ENCODE assay signal across 1 cellular context in the genomic region with DNA sequence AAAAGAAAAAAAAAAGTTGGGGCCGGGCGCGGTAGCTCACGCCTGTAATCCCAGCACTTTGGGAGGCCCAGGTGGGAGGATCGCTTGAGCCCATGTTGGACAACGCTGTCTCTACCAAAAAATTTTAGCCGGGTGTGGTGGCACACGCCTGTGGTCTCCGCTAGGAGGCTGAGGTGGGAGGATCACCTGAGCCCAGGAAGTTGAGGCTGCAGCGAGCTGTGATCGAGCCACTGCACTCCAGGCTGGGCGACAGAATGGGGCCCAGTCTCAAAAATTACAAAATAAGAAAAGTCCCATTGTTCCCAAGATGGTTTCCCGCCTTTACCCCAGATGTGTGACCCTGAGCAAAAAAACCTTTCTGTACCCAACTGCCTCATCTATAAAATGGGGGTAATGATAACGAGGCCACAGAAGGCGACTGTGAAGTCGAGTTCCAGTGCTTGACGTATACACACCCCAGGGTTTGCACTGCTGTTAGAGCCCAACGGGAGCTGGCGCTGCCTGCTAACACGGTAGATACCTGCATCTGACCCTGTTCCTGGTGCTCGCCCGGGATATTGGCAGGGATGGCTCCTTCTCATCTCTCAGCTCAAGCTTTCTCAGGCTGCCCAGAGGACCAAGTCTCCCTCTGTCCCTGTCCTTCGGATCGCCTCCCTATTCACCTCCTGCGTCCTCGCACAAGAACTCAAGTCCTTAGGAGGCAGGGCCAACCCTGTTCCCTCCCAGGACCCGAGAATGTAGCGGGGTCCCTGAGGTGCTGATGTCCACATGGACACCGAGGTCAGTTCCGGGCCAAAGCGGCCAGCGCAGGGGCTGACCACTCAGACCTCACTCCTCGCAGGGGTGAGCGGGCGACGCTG.
TF ChIP-seq lines count a peak whose summit lies in the region.

No MANE protein-coding gene starts in this region.

TF ChIP-seq in HepG2, 621 proteins besides CTCF, POLR2A, EP300 and RAD21 (continued from another document):
- TF ChIP-seq ATF6 (CRISPR knock-in tag; conservative IDR thresholded peaks at IDR 0.05) (no peak), ZFP36L2 (CRISPR knock-in tag; IDR thresholded peaks at IDR 0.05) (peak; percentile 0; the same call in 1 of the 2 replicates), ZNF652 (CRISPR knock-in tag; IDR thresholded peaks at IDR 0.05; ENCODE audit: borderline replicate concordance, low read depth) (no peak), ZNF296 (CRISPR knock-in tag; conservative IDR thresholded peaks at IDR 0.05) (peak; percentile 100), ZNF564 (CRISPR knock-in tag; IDR thresholded peaks at IDR 0.05) (0 out of 2 replicates have a peak, but pooled peaks have one; percentile 15), FOXJ3 (CRISPR knock-in tag; IDR thresholded peaks at IDR 0.05; ENCODE audit: borderline replicate concordance) (no peak), GATAD1 (CRISPR knock-in tag; IDR thresholded peaks at IDR 0.05) (no peak), ZNF460 (CRISPR knock-in tag; IDR thresholded peaks at IDR 0.05; ENCODE audit: borderline replicate concordance) (peak; percentile 17; the same call in 1 of the 2 replicates), ZFP62 (CRISPR knock-in tag; IDR thresholded peaks at IDR 0.05) (0 out of 2 replicates have a peak, but pooled peaks have one; percentile 5), CENPT (CRISPR knock-in tag; IDR thresholded peaks at IDR 0.05; ENCODE audit: low read depth) (0 out of 2 replicates have a peak, but pooled peaks have one; percentile 8), KLF11 (CRISPR knock-in tag; IDR thresholded peaks at IDR 0.05) (peak; percentile 10; the same call in 1 of the 2 replicates), NR2F6 (IDR thresholded peaks at IDR 0.05) (no peak), NR2F6 (CRISPR knock-in tag; IDR thresholded peaks at IDR 0.05) (peak; percentile 11; the same call in 1 of the 2 replicates), ZFP90 (CRISPR knock-in tag; IDR thresholded peaks at IDR 0.05; ENCODE audit: borderline replicate concordance) (0 out of 2 replicates have a peak, but pooled peaks have one; percentile 12), SSRP1 (CRISPR knock-in tag; IDR thresholded peaks at IDR 0.05) (0 out of 2 replicates have a peak, but pooled peaks have one; percentile 68), KMT2A (CRISPR knock-in tag; IDR thresholded peaks at IDR 0.05) (peak; percentile 13; the same call in 1 of the 2 replicates), SIN3A (IDR thresholded peaks at IDR 0.05; ENCODE audit: borderline replicate concordance, low read depth, low read length) (peak; percentile 75; the same call in 1 of the 2 replicates), KDM4B (CRISPR knock-in tag; IDR thresholded peaks at IDR 0.05) (peak; percentile 55), POLR2G (IDR thresholded peaks at IDR 0.05; ENCODE audit: low read depth, low read length) (peak; percentile 19; the same call in 1 of the 2 replicates), ZNF235 (CRISPR knock-in tag; IDR thresholded peaks at IDR 0.05; ENCODE audit: borderline replicate concordance) (0 out of 2 replicates have a peak, but pooled peaks have one; percentile 37), NFATC3 (CRISPR knock-in tag; IDR thresholded peaks at IDR 0.05) (0 out of 2 replicates have a peak, but pooled peaks have one; percentile 45), ZNF800 (CRISPR knock-in tag; IDR thresholded peaks at IDR 0.05) (peak; percentile 75; the same call in 1 of the 2 replicates), MTF2 (CRISPR knock-in tag; IDR thresholded peaks at IDR 0.05; ENCODE audit: borderline replicate concordance) (0 out of 2 replicates have a peak, but pooled peaks have one; percentile 62), ZNF547 (CRISPR knock-in tag; IDR thresholded peaks at IDR 0.05) (peak; percentile 12; the same call in 1 of the 2 replicates), ZNF7 (CRISPR knock-in tag; IDR thresholded peaks at IDR 0.05) (peak; percentile 70), ZNF333 (CRISPR knock-in tag; IDR thresholded peaks at IDR 0.05; ENCODE audit: borderline replicate concordance) (no peak), ZNF629 (CRISPR knock-in tag; conservative IDR thresholded peaks at IDR 0.05) (peak; percentile 85), ZBTB10 (CRISPR knock-in tag; IDR thresholded peaks at IDR 0.05; ENCODE audit: borderline replicate concordance) (0 out of 2 replicates have a peak, but pooled peaks have one; percentile 12), ZFP37 (CRISPR knock-in tag; IDR thresholded peaks at IDR 0.05; ENCODE audit: borderline replicate concordance) (0 out of 2 replicates have a peak, but pooled peaks have one; percentile 34), ZNF12 (CRISPR knock-in tag; IDR thresholded peaks at IDR 0.05) (0 out of 2 replicates have a peak, but pooled peaks have one; percentile 50), NFE2 (CRISPR knock-in tag; IDR thresholded peaks at IDR 0.05) (no peak), HOXD1 (CRISPR knock-in tag; IDR thresholded peaks at IDR 0.05) (peak; percentile 36; the same call in 1 of the 2 replicates)
- TF ChIP-seq, protein P1, sequence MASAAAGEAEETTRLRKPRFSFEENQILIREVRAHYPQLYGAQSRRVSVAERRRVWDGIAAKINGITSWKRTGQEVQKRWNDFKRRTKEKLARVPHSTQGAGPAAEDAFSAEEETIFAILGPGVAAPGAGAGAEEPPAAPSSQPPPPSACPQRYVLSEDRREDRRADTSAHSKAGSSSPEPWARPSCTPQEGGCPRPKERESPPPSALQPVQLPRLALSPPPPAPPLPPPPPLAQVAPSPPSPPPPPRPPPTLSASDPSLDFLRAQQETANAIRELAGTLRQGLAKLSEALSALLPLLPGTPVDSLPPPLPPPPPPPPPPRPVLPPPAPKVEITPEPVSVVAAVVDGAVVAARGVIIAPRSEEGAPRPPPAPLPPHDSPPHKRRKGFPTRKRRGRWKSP (CRISPR knock-in tag; IDR thresholded peaks at IDR 0.05) = no peak
- TF ChIP-seq, protein P2, sequence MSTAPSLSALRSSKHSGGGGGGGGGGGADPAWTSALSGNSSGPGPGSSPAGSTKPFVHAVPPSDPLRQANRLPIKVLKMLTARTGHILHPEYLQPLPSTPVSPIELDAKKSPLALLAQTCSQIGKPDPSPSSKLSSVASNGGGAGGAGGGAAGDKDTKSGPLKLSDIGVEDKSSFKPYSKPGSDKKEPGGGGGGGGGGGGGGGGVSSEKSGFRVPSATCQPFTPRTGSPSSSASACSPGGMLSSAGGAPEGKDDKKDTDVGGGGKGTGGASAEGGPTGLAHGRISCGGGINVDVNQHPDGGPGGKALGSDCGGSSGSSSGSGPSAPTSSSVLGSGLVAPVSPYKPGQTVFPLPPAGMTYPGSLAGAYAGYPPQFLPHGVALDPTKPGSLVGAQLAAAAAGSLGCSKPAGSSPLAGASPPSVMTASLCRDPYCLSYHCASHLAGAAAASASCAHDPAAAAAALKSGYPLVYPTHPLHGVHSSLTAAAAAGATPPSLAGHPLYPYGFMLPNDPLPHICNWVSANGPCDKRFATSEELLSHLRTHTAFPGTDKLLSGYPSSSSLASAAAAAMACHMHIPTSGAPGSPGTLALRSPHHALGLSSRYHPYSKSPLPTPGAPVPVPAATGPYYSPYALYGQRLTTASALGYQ (CRISPR knock-in tag; IDR thresholded peaks at IDR 0.05) = 0 out of 2 replicates have a peak, but pooled peaks have one; percentile 23
- TF ChIP-seq, protein P3, sequence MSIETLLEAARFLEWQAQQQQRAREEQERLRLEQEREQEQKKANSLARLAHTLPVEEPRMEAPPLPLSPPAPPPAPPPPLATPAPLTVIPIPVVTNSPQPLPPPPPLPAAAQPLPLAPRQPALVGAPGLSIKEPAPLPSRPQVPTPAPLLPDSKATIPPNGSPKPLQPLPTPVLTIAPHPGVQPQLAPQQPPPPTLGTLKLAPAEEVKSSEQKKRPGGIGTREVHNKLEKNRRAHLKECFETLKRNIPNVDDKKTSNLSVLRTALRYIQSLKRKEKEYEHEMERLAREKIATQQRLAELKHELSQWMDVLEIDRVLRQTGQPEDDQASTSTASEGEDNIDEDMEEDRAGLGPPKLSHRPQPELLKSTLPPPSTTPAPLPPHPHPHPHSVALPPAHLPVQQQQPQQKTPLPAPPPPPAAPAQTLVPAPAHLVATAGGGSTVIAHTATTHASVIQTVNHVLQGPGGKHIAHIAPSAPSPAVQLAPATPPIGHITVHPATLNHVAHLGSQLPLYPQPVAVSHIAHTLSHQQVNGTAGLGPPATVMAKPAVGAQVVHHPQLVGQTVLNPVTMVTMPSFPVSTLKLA (IDR thresholded peaks at IDR 0.05) = no peak
